14 cellular contexts compared by ENCODE assay signal in the genomic region with DNA sequence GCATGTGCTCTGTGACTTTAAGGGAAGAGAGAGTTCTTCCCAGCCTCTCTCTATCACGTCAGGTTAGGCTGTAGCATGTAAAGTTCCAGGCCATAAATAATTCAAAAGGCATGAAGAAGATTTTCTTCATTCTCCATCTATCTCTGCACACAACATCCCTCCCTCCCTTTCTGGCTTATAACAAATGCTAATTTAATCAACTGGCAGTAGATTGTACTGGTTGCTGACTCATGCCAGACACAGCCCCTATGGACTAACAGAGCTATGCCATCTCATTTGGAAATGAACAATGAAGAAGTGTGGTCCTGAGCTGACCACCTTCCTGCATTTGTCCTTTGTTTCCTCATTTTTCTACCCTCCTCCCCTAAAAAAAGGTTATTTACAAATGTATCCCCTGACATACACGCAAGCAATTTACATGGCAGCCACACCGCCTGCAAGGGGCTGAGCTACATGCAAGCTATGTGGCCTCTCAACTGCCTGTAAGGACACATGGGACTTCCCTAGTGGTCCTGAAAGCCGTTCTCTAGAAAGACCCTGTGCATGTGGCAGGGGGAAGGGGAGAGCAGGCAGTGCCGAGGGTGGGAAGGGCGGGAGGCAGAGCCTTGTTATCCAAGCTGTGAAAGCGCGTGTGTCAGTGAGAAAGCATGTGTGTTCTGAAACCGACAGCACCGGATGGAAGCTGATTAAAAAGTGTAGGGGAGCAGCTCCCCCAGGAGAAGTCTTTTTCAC.
DNase-seq lines count a peak whose midpoint lies in the region; ATAC-seq, FAIRE-seq and TF ChIP-seq lines count a peak whose summit lies in the region.
"Had no signal": no experiment of that assay in that cellular context is flagged by ENCODE, and none has a peak within 500 bp of the region (broad histone marks: within the 10 kb centered on the region; RNA-seq: fewer than 3 reads in every experiment).

No MANE protein-coding gene starts in this region.

- no peak overlapping the region for H3K4me3 ChIP-seq in astrocyte (ENCODE audit: insufficient read depth, low read depth, low read length)
- no peak overlapping the region for H3K4me3 ChIP-seq in aorta (ENCODE audit: low read length in 2 of 2)
- H3K4me3 ChIP-seq: body of pancreas, upper lobe of right lung had no signal

- no peak for ATAC-seq in aorta (ENCODE audit: low FRiP score)
- ATAC-seq: body of pancreas, left colon, upper lobe of right lung had no signal

- peak overlapping the region; percentile 98 for H3K27ac Mint-ChIP-seq in astrocyte (ENCODE audit: unreplicated experiment)
- no peak overlapping the region for H3K27ac Mint-ChIP-seq in activated naive CD4-positive, alpha-beta T cell treated with anti-CD3 and anti-CD28 coated beads for 36 hours
- H3K27ac Mint-ChIP-seq: progenitor cell of endocrine pancreas had no signal

- H2AFZ ChIP-seq in astrocyte (ENCODE audit: low read depth, low read length) = peak overlapping the region; percentile 12

- intact Hi-C loops in activated naive CD4-positive, alpha-beta T cell treated with anti-CD3 and anti-CD28 coated beads for 36 hours (cut with micrococcal nuclease) = no loop called here
- intact Hi-C loops in aorta (cut with DNase I) = loop anchor here (5.0 to 10.0 kb wide), 2 partner anchors 89 to 212 kb away; a partner anchor contains a TSS

- FAIRE-seq in astrocyte (lab: Jason Lieb, UNC) = peak; percentile 34

- H3K36me3 ChIP-seq in astrocyte (ENCODE audit: insufficient read depth, low read length) (no peaks in the 10 kb centered on the region), aorta (ENCODE audit: control insufficient read depth in 1 of 2, insufficient read depth in 2 of 2, low read length in 1 of 2) (no peaks in the 10 kb centered on the region)
- H3K36me3 ChIP-seq: upper lobe of right lung had no signal

- peak overlapping the region; percentile 76 for H3K9ac ChIP-seq in astrocyte (ENCODE audit: low read length)

- DNase-seq in NOMO-1 treated with DMSO at 0.1 percent for 48 hours (lab: John Stamatoyannopoulos, UW; ENCODE audit: unreplicated experiment) = peak; percentile 21
- no peak for DNase-seq in NOMO-1 treated with dmso at 0.1 percent for 144 hours (lab: John Stamatoyannopoulos, UW; ENCODE audit: unreplicated experiment)
- peak; percentile 80 for DNase-seq in astrocyte (ENCODE audit: low read depth)
- peak; percentile 29 for DNase-seq in left kidney (ENCODE audit: low read depth, low spot score)
- no peak for DNase-seq in activated naive CD4-positive, alpha-beta T cell treated with anti-CD3 and anti-CD28 coated beads for 36 hours
- no peak for DNase-seq in aorta
- no peak for DNase-seq in putamen (ENCODE audit: low spot score)
- DNase-seq in NCI-H187 (lab: John Stamatoyannopoulos, UW) = no peak
- DNase-seq: body of pancreas, H7, left colon, T1000, upper lobe of right lung had no signal

- peaks cover 93% of the 10 kb centered on the region for H3K4me1 ChIP-seq in astrocyte (ENCODE audit: insufficient read depth, low read length)
- peaks cover 0 to 2% of the 10 kb centered on the region in 2 donors for H3K4me1 ChIP-seq in aorta (ENCODE audit: control insufficient read depth in 1 of 2, insufficient read depth in 2 of 2, low read length in 2 of 2)
- H3K4me1 ChIP-seq: body of pancreas had no signal

- CTCF ChIA-PET in activated naive CD4-positive, alpha-beta T cell treated with anti-CD3 and anti-CD28 coated beads for 36 hours (lab: Charles Lee) = interaction anchor here (1.7 kb wide), 1 partner anchor 16 kb away, joined by 5 read pairs; no protein-coding TSS in a partner anchor

- peak overlapping the region; percentile 75 for H3K4me2 ChIP-seq in astrocyte (ENCODE audit: low read length)

- 68 to 73% methylated on average over 10 of the region's 10 CpGs for WGBS in aorta, 2 donors

- no peaks in the 10 kb centered on the region for H3K79me2 ChIP-seq in astrocyte (ENCODE audit: insufficient read depth, low read length)

- H3K9me3 ChIP-seq in astrocyte (ENCODE audit: insufficient read depth, low read depth, low read length) (no peaks in the 10 kb centered on the region), aorta (ENCODE audit: control insufficient read depth, low read length) (no peaks in the 10 kb centered on the region)
- H3K9me3 ChIP-seq: body of pancreas, upper lobe of right lung had no signal

- no peaks in the 10 kb centered on the region for H3K9me3 Mint-ChIP-seq in astrocyte (ENCODE audit: unreplicated experiment)
- H3K9me3 Mint-ChIP-seq in activated naive CD4-positive, alpha-beta T cell treated with anti-CD3 and anti-CD28 coated beads for 36 hours = no peaks in the 10 kb centered on the region

- TF ChIP-seq CTCF in astrocyte (IDR thresholded peaks at IDR 0.05; ENCODE audit: insufficient read depth, low read depth, low read length) = no peak

- H4K20me1 ChIP-seq in astrocyte (ENCODE audit: insufficient read depth, low read length) = no peaks in the 10 kb centered on the region

- H3K27me3 Mint-ChIP-seq in astrocyte (ENCODE audit: low read depth, unreplicated experiment) = no peaks in the 10 kb centered on the region
- no peaks in the 10 kb centered on the region for H3K27me3 Mint-ChIP-seq in activated naive CD4-positive, alpha-beta T cell treated with anti-CD3 and anti-CD28 coated beads for 36 hours (ENCODE audit: low read depth)

- H3K27ac ChIP-seq in astrocyte (ENCODE audit: low read depth, low read length) (peak overlapping the region; percentile 96), aorta (ENCODE audit: low read depth in 1 of 2, low read length in 2 of 2) (no peak overlapping the region)
- H3K27ac ChIP-seq: body of pancreas, upper lobe of right lung had no signal

- H3K27me3 ChIP-seq in astrocyte (ENCODE audit: insufficient read depth, low read length) (no peaks in the 10 kb centered on the region), aorta (ENCODE audit: control insufficient read depth in 1 of 2, insufficient read depth in 2 of 2, low read length in 1 of 2) (no peaks in the 10 kb centered on the region)
- H3K27me3 ChIP-seq: body of pancreas, upper lobe of right lung had no signal

- H3K4me3 Mint-ChIP-seq in astrocyte (ENCODE audit: unreplicated experiment) = no peak overlapping the region
- no peak overlapping the region for H3K4me3 Mint-ChIP-seq in activated naive CD4-positive, alpha-beta T cell treated with anti-CD3 and anti-CD28 coated beads for 36 hours

- no peaks in the 10 kb centered on the region for H3K36me3 Mint-ChIP-seq in astrocyte (ENCODE audit: low read depth, unreplicated experiment)
- H3K36me3 Mint-ChIP-seq in activated naive CD4-positive, alpha-beta T cell treated with anti-CD3 and anti-CD28 coated beads for 36 hours (ENCODE audit: low read depth) = no peaks in the 10 kb centered on the region

- H3K4me1 Mint-ChIP-seq in astrocyte (ENCODE audit: low read depth, unreplicated experiment) = peaks cover 87% of the 10 kb centered on the region
- H3K4me1 Mint-ChIP-seq in activated naive CD4-positive, alpha-beta T cell treated with anti-CD3 and anti-CD28 coated beads for 36 hours (ENCODE audit: low read depth) = peaks cover 10% of the 10 kb centered on the region

Comparison
In these comparisons a context has a peak if more than half of its experiments do, and no peak if none do; other contexts are left out.
1. DNase-seq: peak in NOMO-1 treated with DMSO at 0.1 percent for 48 hours (single experiment), astrocyte (single experiment) and left kidney (single experiment); none in NOMO-1 treated with dmso at 0.1 percent for 144 hours (single experiment), activated naive CD4-positive, alpha-beta T cell treated with anti-CD3 and anti-CD28 coated beads for 36 hours (single experiment), aorta (0 of 2), putamen (single experiment) and NCI-H187 (0 of 2).